ENCODE assay signal across 18 cellular contexts in genomic region chr18:36281941-36282340, GRCh38.
"Had no signal": no experiment of that assay in that cellular context is flagged by ENCODE, and none has a peak within 500 bp of the region (broad histone marks: within the 10 kb centered on the region; RNA-seq: fewer than 3 reads in every experiment).

No MANE protein-coding gene starts in this region.

- H3K9me3 ChIP-seq: esophagus squamous epithelium, suprapubic skin, upper lobe of right lung had no signal

- H3K36me3 ChIP-seq: esophagus squamous epithelium, suprapubic skin, upper lobe of right lung had no signal

- H3K4me1 ChIP-seq: esophagus squamous epithelium, suprapubic skin, upper lobe of right lung had no signal

- H3K27me3 ChIP-seq: suprapubic skin had no signal

- H3K27ac ChIP-seq: dorsolateral prefrontal cortex, esophagus squamous epithelium, parathyroid adenoma, suprapubic skin, upper lobe of right lung had no signal

- DNase-seq: activated CD4-positive, alpha-beta T cell treated with anti-CD3 and anti-CD28 coated beads, Interleukin-2, amount 50 U/mL, for 4 hours; activated CD4-positive, CD25-positive, alpha-beta regulatory T cell treated with anti-CD3 and anti-CD28 coated beads, Interleukin-2, amount 50 U/mL, for 72 hours; activated effector memory CD4-positive, alpha-beta T cell treated with Interleukin-2 at 50 U/mL for 16 hours; activated T-cell treated with anti-CD3 and anti-CD28 coated beads, Interleukin-2, amount 50 U/mL, for 24 hours; dorsolateral prefrontal cortex; esophagus squamous epithelium; foreskin melanocyte; head of caudate nucleus; left colon; midbrain; naive B cell; stimulated activated CD4-positive, alpha-beta T cell treated with anti-CD3 and anti-CD28 coated beads, Interleukin-4, amount 100 ng/mL, for 1 hour; stimulated activated CD8-positive, alpha-beta memory T cell treated with anti-CD3 and anti-CD28 coated beads, Interleukin-4, amount 100 ng/mL, for 48 hours; stimulated activated naive CD8-positive, alpha-beta T cell treated with anti-CD3 and anti-CD28 coated beads, Interleukin-15, Interleukin-2, amounts not matched to agents 100 U/mL and 50 U/mL, for 24 hours; upper lobe of right lung had no signal

- H3K4me3 ChIP-seq: dorsolateral prefrontal cortex, esophagus squamous epithelium, lung, suprapubic skin, upper lobe of right lung had no signal
